ENCODE assay signal across 10 cellular contexts in the genomic region with DNA sequence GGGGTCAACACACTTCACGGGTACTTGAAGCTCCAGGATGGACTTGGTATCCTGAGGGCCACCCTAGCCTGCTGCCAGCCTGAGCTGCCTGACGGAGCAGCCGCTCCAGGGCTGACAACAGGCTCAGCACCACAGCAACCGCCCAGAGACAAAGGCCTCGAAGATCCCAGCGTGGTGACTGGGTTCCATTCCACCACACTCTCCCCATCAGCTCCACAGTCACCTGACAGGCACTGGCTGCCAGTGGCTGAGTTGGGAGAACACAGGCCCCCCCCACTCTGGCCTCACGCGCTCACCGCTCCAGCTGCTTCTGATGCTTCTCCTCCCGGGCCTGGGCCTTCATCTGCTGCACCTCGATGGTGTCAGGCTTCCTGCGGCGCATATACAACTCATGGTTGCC. TPM values are rescaled to one million over a fixed set of nuclear protein-coding genes. Genes with fewer than 3 reads are reported as not detected.
A peak's percentile ranks its signal among the peaks of the same experiment; 100 is the strongest.
DNase-seq lines count a peak whose midpoint lies in the region; ATAC-seq, FAIRE-seq and TF ChIP-seq lines count a peak whose summit lies in the region.
"Had no signal": no experiment of that assay in that cellular context is flagged by ENCODE, and none has a peak within 500 bp of the region (broad histone marks: within the 10 kb centered on the region; RNA-seq: fewer than 3 reads in every experiment).

No MANE protein-coding gene starts in this region.

- intact Hi-C loops in K562 (cut with micrococcal nuclease) (no loop called here), testis (cut with DNase I; ENCODE audit: low total_unique reads) (no loop called here)

- H3K56ac ChIP-seq in H9 (ENCODE audit: insufficient read length, low read depth, low read length), result no peak overlapping the region

- no peak overlapping the region for H4K8ac ChIP-seq in H9 (replicated peaks; ENCODE audit: insufficient read length, low read depth, low read length)

- H3K36me3 ChIP-seq in K562 (ENCODE audit: control insufficient read depth, insufficient read depth, low read length) (peaks cover 100% of the 10 kb centered on the region), testis (ENCODE audit: low read depth, missing control alignments) (no peaks in the 10 kb centered on the region)

- TF ChIP-seq POLR2A in K562 (conservative IDR thresholded peaks at IDR 0.05), result no peak
- TF ChIP-seq POLR2A in testis (IDR thresholded peaks at IDR 0.05), result no peak

- no peaks in the 10 kb centered on the region for H4K20me1 ChIP-seq in H9 (ENCODE audit: control insufficient read depth, insufficient read depth, insufficient read length)
- H4K20me1 ChIP-seq in K562 (replicated peaks; ENCODE audit: control insufficient read depth, insufficient read depth, low read length), result no peaks in the 10 kb centered on the region

- peak overlapping the region in 2 of 3 experiments; percentile 82 to 85; a peak in 4 of 7 replicates for H3K27ac Mint-ChIP-seq in H9

- no peak overlapping the region for H2BK20ac ChIP-seq in H9 (ENCODE audit: low read depth, low read length, poor library complexity, severe bottlenecking)

- H3K36me3 Mint-ChIP-seq in H9 (ENCODE audit: insufficient read depth in 1 of 3, low read depth in 3 of 3), result peaks cover 72 to 100% (median 94%) of the 10 kb centered on the region in 3 experiments

- in situ Hi-C loops in K562 (cut with MboI), result no loop called here

- H3K4me1 ChIP-seq in H9 (ENCODE audit: insufficient read depth, low read length), result no peaks in the 10 kb centered on the region
- H3K4me1 ChIP-seq in K562 (replicated peaks in 1 of 2; ENCODE audit: control insufficient read depth in 2 of 2, insufficient read depth in 2 of 2, low read length in 2 of 2), result peaks cover 0 to 4% of the 10 kb centered on the region in 2 experiments; a peak in 1 of 5 replicates
- H3K4me1 ChIP-seq in testis, result peaks cover 9% of the 10 kb centered on the region

- H3K9ac ChIP-seq in H9 (ENCODE audit: extremely low read depth, insufficient read length, low read length) (no peak overlapping the region), K562 (ENCODE audit: insufficient read depth in 1 of 2, low read depth in 2 of 2, low read length in 2 of 2) (no peak overlapping the region)

- H3K4ac ChIP-seq in H9 (ENCODE audit: low read depth, low read length), result no peak overlapping the region

- no peak overlapping the region for H3T11ph ChIP-seq in H9 (ENCODE audit: low read length)

- no peak overlapping the region for H3K23ac ChIP-seq in H9 (ENCODE audit: insufficient read length, low read depth, low read length)

- no peak for FAIRE-seq in K562 (lab: Jason Lieb, UNC)

- CTCF ChIA-PET in K562 (lab: Yijun Ruan, JAX; ENCODE audit: low intra/inter-chr PET ratio), result no interaction called here
- CTCF ChIA-PET in GM10248 (lab: Yijun Ruan, JAX), result interaction anchor here (1.0 to 5.0 kb wide), 5 partner anchors 10 to 238 kb away, joined by 3 to 23 read pairs (median 4); no protein-coding TSS in a partner anchor

- no peak overlapping the region for H4K91ac ChIP-seq in H9 (ENCODE audit: insufficient read length, low read depth, low read length)

- no peak overlapping the region for H4K5ac ChIP-seq in H9 (ENCODE audit: insufficient read length, low read depth, low read length)

- DNase-seq in Ammon's horn (ENCODE audit: low spot score) (peak; percentile 60), H9 (no peak), K562 (ENCODE audit: extremely low read depth in 1 of 4, low spot score in 3 of 4) (no peak), left kidney (ENCODE audit: low read depth, low spot score) (peak; percentile 58), GM10248 (ENCODE audit: extremely low spot score) (no peak), testis (no peak)
- DNase-seq: stimulated activated CD4-positive, alpha-beta T cell treated with anti-CD3 and anti-CD28 coated beads, Interleukin-2, amount 100 ng/mL, for 48 hours had no signal

- TF ChIP-seq EP300 in K562 (IDR thresholded peaks at IDR 0.05; ENCODE audit: low read length), result no peak

- H3K4me2 ChIP-seq in H9 (ENCODE audit: insufficient read depth, insufficient read length, low read length) (no peak overlapping the region), K562 (ENCODE audit: insufficient read depth, low read length) (no peak overlapping the region)

- no peak overlapping the region for H3K27ac ChIP-seq in H9 (ENCODE audit: insufficient read length, low read depth, low read length)
- H3K27ac ChIP-seq in K562 (ENCODE audit: extremely low read depth, low read depth, low read length), result no peak overlapping the region
- peak overlapping the region in 1 of 2 donors; percentile 38 for H3K27ac ChIP-seq in testis
- H3K27ac ChIP-seq: suprapubic skin had no signal

- peaks cover 13 to 18% of the 10 kb centered on the region in 2 experiments for H3K4me1 Mint-ChIP-seq in H9

- no peaks in the 10 kb centered on the region for H3K9me3 ChIP-seq in H9 (ENCODE audit: control insufficient read depth, low read depth, low read length)
- no peaks in the 10 kb centered on the region for H3K9me3 ChIP-seq in K562 (replicated peaks; ENCODE audit: control insufficient read depth, insufficient read depth, low read depth, low read length)
- no peaks in the 10 kb centered on the region for H3K9me3 ChIP-seq in testis
- H3K9me3 ChIP-seq: suprapubic skin had no signal

- H3K27me3 Mint-ChIP-seq in H9 (ENCODE audit: low read depth), result no peaks in the 10 kb centered on the region; the same call in none of the 2 replicates

- H3K18ac ChIP-seq in H9 (ENCODE audit: insufficient read length, low read depth, low read length), result no peak overlapping the region

- H2BK5ac ChIP-seq in H9 (ENCODE audit: insufficient read length, low read length), result no peak overlapping the region

- H3K23me2 ChIP-seq in H9 (ENCODE audit: insufficient read length, low read depth, low read length, poor library complexity, severe bottlenecking), result no peaks in the 10 kb centered on the region

- no peaks in the 10 kb centered on the region for H3K79me1 ChIP-seq in H9 (ENCODE audit: insufficient read depth, low read depth, low read length, poor library complexity, severe bottlenecking)

- H3K4me3 ChIP-seq in K562 (no peak overlapping the region), testis (no peak overlapping the region)
- H3K4me3 ChIP-seq: suprapubic skin had no signal

- no peaks in the 10 kb centered on the region for H3K79me2 ChIP-seq in H9 (ENCODE audit: insufficient read depth, low read length)
- H3K79me2 ChIP-seq in K562 (ENCODE audit: control insufficient read depth, insufficient read depth, low read length), result no peaks in the 10 kb centered on the region

- no peak overlapping the region for H2BK12ac ChIP-seq in H9 (ENCODE audit: insufficient read length, low read depth, low read length)

- H3K4me3 Mint-ChIP-seq in H9, result no peak overlapping the region

- POLR2A ChIA-PET in K562 (lab: Yijun Ruan, JAX), result interaction anchor here (0.6 to 2.7 kb wide), 7 partner anchors 8 to 674 kb away, joined by 3 to 16 read pairs (median 3); no protein-coding TSS in a partner anchor
- POLR2A ChIA-PET in GM10248 (lab: Yijun Ruan, JAX), result no interaction called here

- H3K14ac ChIP-seq in H9 (ENCODE audit: insufficient read depth, low read length), result no peak overlapping the region

- TF ChIP-seq CTCF in H9 (conservative IDR thresholded peaks at IDR 0.05) (no peak), K562 (IDR thresholded peaks at IDR 0.05 in 2 of 3, conservative IDR thresholded peaks at IDR 0.05 in 1 of 3; ENCODE audit: insufficient read depth in 2 of 3, low read depth in 1 of 3, low read length in 3 of 3) (no peak), GM10248 (IDR thresholded peaks at IDR 0.05; ENCODE audit: control extremely low read depth, extremely low read depth, low read depth, missing control alignments) (no peak), testis (IDR thresholded peaks at IDR 0.05) (no peak)

- H3K9me3 Mint-ChIP-seq in H9, result no peaks in the 10 kb centered on the region

- H2BK120ac ChIP-seq in H9 (ENCODE audit: low read depth, low read length, poor library complexity, severe bottlenecking), result no peak overlapping the region

- H2AK5ac ChIP-seq in H9 (ENCODE audit: insufficient read length, low read length), result no peak overlapping the region

- H2AFZ ChIP-seq in H9 (ENCODE audit: low read length) (no peak overlapping the region), K562 (ENCODE audit: low read depth, low read length) (no peak overlapping the region)

- no TSS peak for BruUV-seq in K562 (replicated peaks; lab: Mats Ljungman, UMichigan)

- ATAC-seq in K562, result no peak
- no peak for ATAC-seq in HG02973 (IDR thresholded peaks at IDR 0.05; ENCODE audit: unreplicated experiment)
- no peak for ATAC-seq in GM19023 (IDR thresholded peaks at IDR 0.05; ENCODE audit: unreplicated experiment)

- H3K9me1 ChIP-seq in K562 (ENCODE audit: control insufficient read depth, insufficient read depth, low read length), result no peaks in the 10 kb centered on the region

- H3K27me3 ChIP-seq in H9 (ENCODE audit: insufficient read depth, low read length) (no peaks in the 10 kb centered on the region), K562 (ENCODE audit: control insufficient read depth in 2 of 2, insufficient read depth in 2 of 2, low read length in 2 of 2) (no peaks in the 10 kb centered on the region), testis (no peaks in the 10 kb centered on the region)
- H3K27me3 ChIP-seq: suprapubic skin had no signal

- no peak overlapping the region for H2BK15ac ChIP-seq in H9 (ENCODE audit: low read depth, low read length)

- TF ChIP-seq RAD21 in K562 (CRISPR knock-in tag; conservative IDR thresholded peaks at IDR 0.05 in 1 of 2, IDR thresholded peaks at IDR 0.05 in 1 of 2), result no peak

- no CpG with 5 or more reads among the region's 13 CpGs for WGBS in H9 (ENCODE audit: extremely low coverage, insufficient read length, low lambda C conversion rate)
- WGBS in K562 (ENCODE audit: insufficient coverage, low coverage, missing lambda C conversion rate), result 91% methylated on average over 10 of the region's 13 CpGs
- 64 to 79% methylated on average over 3 to 13 of the region's 13 CpGs for WGBS in testis, 2 donors

RNA-seq across cellular contexts. Expression of gene EZR, which starts 48.2 kb away (rescaled TPM):
- 375 and 393 TPM in 2 replicates for total RNA-seq in H9 (2021)
- total RNA-seq in K562 (2011; cell fraction: chromatin; rRNA removed; ENCODE audit: low replicate concordance), result 49.5 and 70.7 TPM in 2 replicates
- 37.9 and 45.2 TPM in 2 replicates for total RNA-seq in K562 (2011; cell fraction: nucleolus; rRNA removed)
- 44.1 and 48.1 TPM in 2 replicates for total RNA-seq in K562 (2011; cell fraction: nucleoplasm; rRNA removed)
- 161 and 162 TPM in 2 replicates for total RNA-seq in K562 (2014; rRNA removed)
- 71.5 and 72.7 TPM in 2 replicates for total RNA-seq in K562 (2014; rRNA removed; fragmentation: Illumina TruSeq; extraction: Trizol)
- total RNA-seq in K562 (2015; rRNA removed; fragmentation: Illumina TruSeq; extraction: Trizol), result 110 and 117 TPM in 2 replicates
- total RNA-seq in K562 (2021), result 125 and 143 TPM in 2 replicates
- polyA plus RNA-seq in K562 (2011; rRNA removed), result 104 and 135 TPM in 2 replicates
- polyA plus RNA-seq in K562 (2011; cell fraction: cytosol; rRNA removed), result 78.6 and 88.6 TPM in 2 replicates
- polyA plus RNA-seq in K562 (2011; cell fraction: nucleus; rRNA removed), result 91.7 and 156 TPM in 2 replicates
- polyA plus RNA-seq in K562 (2012), result 120 and 126 TPM in 2 replicates
- 93.0 and 101 TPM in 2 replicates for polyA plus RNA-seq in K562 (2014; fragmentation: Illumina TruSeq; extraction: Trizol)
- polyA plus RNA-seq in K562 (2014; fragmentation: Nextera tagmentation; extraction: Ambion mirVana), result 10 to 100 TPM; 36.5 to 63.6 TPM
- polyA plus RNA-seq in K562 (2014; rRNA removed), result 91.5 and 114 TPM in 2 replicates
- 100 and 114 TPM in 2 replicates for polyA minus RNA-seq in K562 (2011; rRNA and poly(A)+ RNA removed)
- polyA minus RNA-seq in K562 (2011; cell fraction: cytosol; rRNA and poly(A)+ RNA removed), result 69.7 and 85.1 TPM in 2 replicates
- polyA minus RNA-seq in K562 (2011; cell fraction: nucleus; rRNA and poly(A)+ RNA removed), result 20.1 and 54.6 TPM in 2 replicates
- 100 to 1,000 TPM; 164 to 199 TPM for total RNA-seq in testis
- polyA plus RNA-seq in testis (ENCODE audit: insufficient read depth, low read depth, low replicate concordance), result 129 TPM

Comparison
In these comparisons a context has a peak if more than half of its experiments do, and no peak if none do; other contexts are left out.
1. DNase-seq: peak in Ammon's horn (single experiment) and left kidney (single experiment); none in H9 (single experiment), K562 (0 of 4), GM10248 (single experiment) and testis (single experiment).